ENCODE assay signal across 18 cellular contexts in the genomic region with DNA sequence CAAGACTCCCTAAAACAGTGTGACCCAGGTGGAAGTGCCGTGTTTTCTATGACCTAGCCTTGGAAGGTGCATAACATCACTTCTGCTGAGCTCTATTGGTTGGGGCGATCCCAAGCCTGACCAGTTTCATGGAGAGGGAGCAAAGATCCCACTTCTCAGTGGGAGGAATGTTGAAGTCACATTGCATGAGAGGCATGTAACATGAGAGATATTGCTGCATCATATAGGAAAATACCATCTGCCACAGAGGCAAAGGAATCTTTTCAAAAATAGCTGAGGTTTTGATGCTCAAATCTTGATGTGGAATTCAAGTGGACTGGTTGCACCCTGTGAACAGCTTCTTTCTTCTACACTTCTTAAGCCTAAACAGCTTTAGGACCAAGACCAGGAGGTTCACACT. TPM values are rescaled to one million over a fixed set of nuclear protein-coding genes. Genes with fewer than 3 reads are reported as not detected.
DNase-seq lines count a peak whose midpoint lies in the region; ATAC-seq and TF ChIP-seq lines count a peak whose summit lies in the region.
"Had no signal": no experiment of that assay in that cellular context is flagged by ENCODE, and none has a peak within 500 bp of the region (broad histone marks: within the 10 kb centered on the region; RNA-seq: fewer than 3 reads in every experiment).

No MANE protein-coding gene starts in this region.

- no peak for ATAC-seq in esophagus mucosa
- ATAC-seq: CD8-positive, alpha-beta T cell; GM12878 had no signal

- no peaks in the 10 kb centered on the region for H3K9me3 ChIP-seq in adipocyte (ENCODE audit: control insufficient read depth, low read length)
- H3K9me3 ChIP-seq: A549; BLaER1 treated with 17β-estradiol and CSF1 and Interleukin-3, amounts not matched to agents 10 nM and 100 nM; Caco-2 had no signal

- no peak overlapping the region for H3K9ac ChIP-seq in adipocyte (ENCODE audit: low read length)
- H3K9ac ChIP-seq: BLaER1 treated with 17β-estradiol and CSF1 and Interleukin-3, amounts not matched to agents 10 nM and 100 nM had no signal

- H3K36me3 ChIP-seq in adipocyte (ENCODE audit: control insufficient read depth, insufficient read depth, low read length, severe bottlenecking), result no peaks in the 10 kb centered on the region
- H3K36me3 ChIP-seq: BLaER1 treated with 17β-estradiol and CSF1 and Interleukin-3, amounts not matched to agents 10 nM and 100 nM had no signal

- CTCF ChIA-PET in AG04449 (lab: Yijun Ruan, JAX), result no interaction called here

- POLR2A ChIA-PET in AG04449 (lab: Yijun Ruan, JAX), result no interaction called here

- H3K4me3 ChIP-seq in AG04449 (ENCODE audit: low read depth, low read length), result no peak overlapping the region
- no peak overlapping the region for H3K4me3 ChIP-seq in adipocyte (ENCODE audit: low read length)
- H3K4me3 ChIP-seq: A549; BLaER1 treated with 17β-estradiol and CSF1 and Interleukin-3, amounts not matched to agents 10 nM and 100 nM; GM12878 had no signal

- no peak for TF ChIP-seq CTCF in AG04449 (IDR thresholded peaks at IDR 0.05; ENCODE audit: insufficient read depth, low read length, missing control alignments)

- no peaks in the 10 kb centered on the region for H3K27me3 ChIP-seq in adipocyte (replicated peaks; ENCODE audit: control insufficient read depth, insufficient read depth, low read length)
- H3K27me3 ChIP-seq: BLaER1 treated with 17β-estradiol and CSF1 and Interleukin-3, amounts not matched to agents 10 nM and 100 nM had no signal

- H3K4me1 ChIP-seq in adipocyte (ENCODE audit: control insufficient read depth, insufficient read depth, low read length), result no peaks in the 10 kb centered on the region
- H3K4me1 ChIP-seq: A549, Caco-2 had no signal

- DNase-seq in AG04449 (ENCODE audit: low read depth, low spot score) (peak; percentile 7), EH (ENCODE audit: low read depth) (peak; percentile 7), adipocyte (ENCODE audit: low read depth) (peak; percentile 54), fibroblast of peridontal ligament (ENCODE audit: extremely low read depth) (peak; percentile 78), NCI-H1694 treated with DMSO at 0.1 percent for 48 hours (lab: John Stamatoyannopoulos, UW) (no peak)
- no peak for DNase-seq in stimulated activated CD4-positive, alpha-beta T cell treated with anti-CD3 and anti-CD28 coated beads, Interleukin-4, amount 100 ng/mL, for 24 hours
- DNase-seq: AML-193; Caco-2; Calu3; CD4-positive, alpha-beta T cell; CD8-positive, alpha-beta T cell; DMS79 treated with DMSO at 0.1 percent for 48 hours; EL; GDM1 had no signal

RNA-seq across cellular contexts. Expression of a gene that starts 56.4 kb away (rescaled TPM):
- 11.2 TPM for total RNA-seq in esophagus mucosa

Comparison
In these comparisons a context has a peak if more than half of its experiments do, and no peak if none do; other contexts are left out.
1. DNase-seq: peak in AG04449 (single experiment), EH (single experiment), adipocyte (single experiment) and fibroblast of peridontal ligament (single experiment); none in stimulated activated CD4-positive, alpha-beta T cell treated with anti-CD3 and anti-CD28 coated beads, Interleukin-4, amount 100 ng/mL, for 24 hours (single experiment) and NCI-H1694 treated with DMSO at 0.1 percent for 48 hours (single experiment).